9 cellular contexts compared by ENCODE assay signal in genomic region chr10:22648547-22648961, GRCh38.
DNase-seq lines count a peak whose midpoint lies in the region; ATAC-seq and TF ChIP-seq lines count a peak whose summit lies in the region.
"Had no signal": no experiment of that assay in that cellular context is flagged by ENCODE, and none has a peak within 500 bp of the region (broad histone marks: within the 10 kb centered on the region; RNA-seq: fewer than 3 reads in every experiment).

No MANE protein-coding gene starts in this region.

- TF ChIP-seq RAD21 in IMR-90 (IDR thresholded peaks at IDR 0.05; ENCODE audit: low read length) = no peak

- no peaks in the 10 kb centered on the region for H3K9me3 Mint-ChIP-seq in activated naive CD4-positive, alpha-beta T cell treated with anti-CD3 and anti-CD28 coated beads, Interleukin-2, amount 10 ng/mL, durations not matched to agents 7 days and 5 days
- no peaks in the 10 kb centered on the region for H3K9me3 Mint-ChIP-seq in endothelial cell (ENCODE audit: unreplicated experiment)
- no peaks in the 10 kb centered on the region for H3K9me3 Mint-ChIP-seq in stimulated activated naive CD8-positive, alpha-beta T cell treated with anti-CD3 and anti-CD28 coated beads, Interleukin-15, amount 100 ng/mL, for 72 hours

- peak overlapping the region; percentile 42; the same call in 1 of the 2 replicates for H4K5ac ChIP-seq in IMR-90 (ENCODE audit: low read depth, low read length)

- H3K9me1 ChIP-seq in IMR-90 (ENCODE audit: insufficient read depth, low read length) = peaks cover 12% of the 10 kb centered on the region

- no peak for DNase-seq in activated naive CD4-positive, alpha-beta T cell treated with anti-CD3 and anti-CD28 coated beads, Interleukin-2, amount 10 ng/mL, durations not matched to agents 7 days and 5 days
- no peak for DNase-seq in activated naive CD4-positive, alpha-beta T cell treated with Interleukin-2 at 50 U/mL for 16 hours
- DNase-seq in IMR-90 = peak; percentile 46
- DNase-seq in endothelial cell (ENCODE audit: low spot score) = no peak
- no peak for DNase-seq in stimulated activated naive CD8-positive, alpha-beta T cell treated with anti-CD3 and anti-CD28 coated beads, Interleukin-15, amount 100 ng/mL, for 72 hours
- DNase-seq in anterior cingulate cortex (lab: John Stamatoyannopoulos, UW) = no peak
- no peak for DNase-seq in GM19238 (ENCODE audit: insufficient read length, low spot score)

- BruUV-seq in IMR-90 (replicated peaks; lab: Mats Ljungman, UMichigan) = no TSS peak

- H2AK5ac ChIP-seq in IMR-90 (ENCODE audit: low read depth, low read length) = no peak overlapping the region

- H4K91ac ChIP-seq in IMR-90 (ENCODE audit: insufficient read depth, low read depth, low read length) = no peak overlapping the region

- H2BK20ac ChIP-seq in IMR-90 (ENCODE audit: low read depth, low read length) = no peak overlapping the region

- peaks cover 45 to 55% of the 10 kb centered on the region in 2 experiments for H3K79me1 ChIP-seq in IMR-90 (ENCODE audit: low read depth in 1 of 2, low read length in 2 of 2)

- no CpG with 5 or more reads among the region's 2 CpGs for WGBS in IMR-90 (ENCODE audit: extremely low coverage in 2 of 2, insufficient read length in 1 of 2), 2 experiments

- intact Hi-C loops in IMR-90 (cut with micrococcal nuclease) = no loop called here

- H3K27me3 Mint-ChIP-seq in activated naive CD4-positive, alpha-beta T cell treated with anti-CD3 and anti-CD28 coated beads, Interleukin-2, amount 10 ng/mL, durations not matched to agents 7 days and 5 days = no peaks in the 10 kb centered on the region
- peaks cover 3% of the 10 kb centered on the region for H3K27me3 Mint-ChIP-seq in endothelial cell (ENCODE audit: unreplicated experiment)
- no peaks in the 10 kb centered on the region for H3K27me3 Mint-ChIP-seq in stimulated activated naive CD8-positive, alpha-beta T cell treated with anti-CD3 and anti-CD28 coated beads, Interleukin-15, amount 100 ng/mL, for 72 hours

- no peaks in the 10 kb centered on the region for H3K36me3 ChIP-seq in IMR-90 (ENCODE audit: control insufficient read depth, insufficient read depth, low read length)

- peak overlapping the region in 1 of 2 experiments; percentile 4; a peak in 1 of 4 replicates for H4K8ac ChIP-seq in IMR-90 (ENCODE audit: low read depth in 2 of 2, low read length in 2 of 2)

- H3K36me3 Mint-ChIP-seq in activated naive CD4-positive, alpha-beta T cell treated with anti-CD3 and anti-CD28 coated beads, Interleukin-2, amount 10 ng/mL, durations not matched to agents 7 days and 5 days = peaks cover 59% of the 10 kb centered on the region
- H3K36me3 Mint-ChIP-seq in endothelial cell (ENCODE audit: low read depth, unreplicated experiment) = peaks cover 23% of the 10 kb centered on the region

- no peak overlapping the region for H3K4ac ChIP-seq in IMR-90 (ENCODE audit: low read depth, low read length)

- peak overlapping the region; percentile 87 for H3K4me2 ChIP-seq in IMR-90 (ENCODE audit: low read depth, low read length)

- peak overlapping the region; percentile 4; the same call in 1 of the 2 replicates for H3K23ac ChIP-seq in IMR-90 (ENCODE audit: low read depth, low read length)

- H3K27me3 ChIP-seq in IMR-90 (ENCODE audit: control insufficient read depth, insufficient read depth, low read length) = no peaks in the 10 kb centered on the region

- no peak overlapping the region for H2BK120ac ChIP-seq in IMR-90 (ENCODE audit: low read depth, low read length)

- H3K9ac ChIP-seq in IMR-90 (ENCODE audit: low read depth, low read length) = no peak overlapping the region

- in situ Hi-C loops in IMR-90 (cut with MboI; ENCODE audit: low sequenced_read_pairs) = no loop called here

- H3K27ac ChIP-seq in IMR-90 (ENCODE audit: insufficient read depth, low read length) = no peak overlapping the region
- H3K27ac ChIP-seq: RWPE1 had no signal

- no peaks in the 10 kb centered on the region for H3K9me3 ChIP-seq in IMR-90 (ENCODE audit: control insufficient read depth, insufficient read depth, low read length)

- H2AK9ac ChIP-seq in IMR-90 (replicated peaks; ENCODE audit: low read depth, low read length, poor library complexity) = no peak overlapping the region

- peak overlapping the region; percentile 93 for H3K27ac Mint-ChIP-seq in activated naive CD4-positive, alpha-beta T cell treated with anti-CD3 and anti-CD28 coated beads, Interleukin-2, amount 10 ng/mL, durations not matched to agents 7 days and 5 days
- peak overlapping the region; percentile 99 for H3K27ac Mint-ChIP-seq in endothelial cell (ENCODE audit: unreplicated experiment)
- peak overlapping the region; percentile 1 to 96 for H3K27ac Mint-ChIP-seq in stimulated activated naive CD8-positive, alpha-beta T cell treated with anti-CD3 and anti-CD28 coated beads, Interleukin-15, amount 100 ng/mL, for 72 hours

- peaks cover 8% of the 10 kb centered on the region; the same call in 1 of the 2 replicates for H4K20me1 ChIP-seq in IMR-90 (ENCODE audit: insufficient read depth, low read length)

- no peak for TF ChIP-seq POLR2A in IMR-90 (IDR thresholded peaks at IDR 0.05; ENCODE audit: low read depth, low read length)

- H3K14ac ChIP-seq in IMR-90 (replicated peaks; ENCODE audit: low read depth, low read length) = peak overlapping the region; percentile 19; the same call in 1 of the 2 replicates

- peaks cover 15% of the 10 kb centered on the region for H3K4me1 ChIP-seq in IMR-90 (ENCODE audit: control insufficient read depth, insufficient read depth, low read length)

- peaks cover 94% of the 10 kb centered on the region for H3K4me1 Mint-ChIP-seq in activated naive CD4-positive, alpha-beta T cell treated with anti-CD3 and anti-CD28 coated beads, Interleukin-2, amount 10 ng/mL, durations not matched to agents 7 days and 5 days
- peaks cover 87% of the 10 kb centered on the region for H3K4me1 Mint-ChIP-seq in endothelial cell (ENCODE audit: unreplicated experiment)
- H3K4me1 Mint-ChIP-seq in stimulated activated naive CD8-positive, alpha-beta T cell treated with anti-CD3 and anti-CD28 coated beads, Interleukin-15, amount 100 ng/mL, for 72 hours = peaks cover 95% of the 10 kb centered on the region

- H2AFZ ChIP-seq in IMR-90 (replicated peaks; ENCODE audit: low read length, poor library complexity) = no peak overlapping the region

- no peak overlapping the region for H2BK5ac ChIP-seq in IMR-90 (ENCODE audit: low read depth, low read length, poor library complexity, severe bottlenecking)

- H3K4me3 ChIP-seq in IMR-90 (ENCODE audit: insufficient read depth, low read depth, low read length) = peak overlapping the region; percentile 19; the same call in 1 of the 2 replicates

- CTCF ChIA-PET in activated naive CD4-positive, alpha-beta T cell treated with anti-CD3 and anti-CD28 coated beads, Interleukin-2, amount 10 ng/mL, durations not matched to agents 7 days and 5 days (lab: Charles Lee) = interaction anchor here (1.2 kb wide), 1 partner anchor 10 kb away, joined by 7 read pairs; no protein-coding TSS in a partner anchor
- CTCF ChIA-PET in IMR-90 (lab: Yijun Ruan, JAX) = interaction anchor here (0.7 kb wide), 1 partner anchor 10 kb away, joined by 3 read pairs; no protein-coding TSS in a partner anchor

- dilution Hi-C loops in IMR-90 (cut with HindIII; ENCODE audit: low sequenced_read_pairs, unreplicated experiment) = no loop called here

- H3K18ac ChIP-seq in IMR-90 (ENCODE audit: low read depth, low read length) = peak overlapping the region; percentile 54; the same call in 1 of the 2 replicates

- POLR2A ChIA-PET in IMR-90 (lab: Charles Lee; ENCODE audit: unreplicated experiment) = no interaction called here

- H3K56ac ChIP-seq in IMR-90 (ENCODE audit: extremely low read depth, insufficient read depth, low read length) = no peak overlapping the region

- H2BK15ac ChIP-seq in IMR-90 (ENCODE audit: low read depth, low read length) = no peak overlapping the region

- H3K4me3 Mint-ChIP-seq in activated naive CD4-positive, alpha-beta T cell treated with anti-CD3 and anti-CD28 coated beads, Interleukin-2, amount 10 ng/mL, durations not matched to agents 7 days and 5 days = peak overlapping the region; percentile 13
- no peak overlapping the region for H3K4me3 Mint-ChIP-seq in endothelial cell (ENCODE audit: unreplicated experiment)
- H3K4me3 Mint-ChIP-seq in stimulated activated naive CD8-positive, alpha-beta T cell treated with anti-CD3 and anti-CD28 coated beads, Interleukin-15, amount 100 ng/mL, for 72 hours = peak overlapping the region; percentile 85 to 86

- no peak for TF ChIP-seq CTCF in IMR-90 (conservative IDR thresholded peaks at IDR 0.05; ENCODE audit: low read depth, low read length)
- no peak for TF ChIP-seq CTCF in endothelial cell (IDR thresholded peaks at IDR 0.05; ENCODE audit: unreplicated experiment)

- ATAC-seq in IMR-90 (ENCODE audit: low read depth) (peak; percentile 72), HG02571 (IDR thresholded peaks at IDR 0.05; ENCODE audit: unreplicated experiment) (no peak)
- ATAC-seq in stimulated activated naive CD8-positive, alpha-beta T cell treated with anti-CD3 and anti-CD28 coated beads, Interleukin-15, amount 100 ng/mL, for 72 hours = no peak

TF ChIP-seq in IMR-90, 13 proteins besides CTCF, POLR2A, EP300 and RAD21 (continues in another document):
- TF ChIP-seq RFX5 (IDR thresholded peaks at IDR 0.05; ENCODE audit: low read depth, low read length) (no peak), MAZ (IDR thresholded peaks at IDR 0.05; ENCODE audit: borderline replicate concordance, low read depth, low read length) (no peak), RCOR1 (IDR thresholded peaks at IDR 0.05; ENCODE audit: insufficient replicate concordance, low read length) (no peak), MXI1 (IDR thresholded peaks at IDR 0.05; ENCODE audit: borderline replicate concordance, low read depth, low read length) (no peak), NFE2L2 (IDR thresholded peaks at IDR 0.05; ENCODE audit: low read depth, low read length) (no peak), SMC3 (IDR thresholded peaks at IDR 0.05; ENCODE audit: low read depth, low read length) (no peak), CHD1 (IDR thresholded peaks at IDR 0.05; ENCODE audit: low read depth, low read length) (no peak), BHLHE40 (IDR thresholded peaks at IDR 0.05; ENCODE audit: low read depth, low read length) (no peak), CEBPB (IDR thresholded peaks at IDR 0.05; ENCODE audit: low read depth, low read length) (no peak), FOS (IDR thresholded peaks at IDR 0.05; ENCODE audit: low read depth, low read length) (no peak), MAFK (IDR thresholded peaks at IDR 0.05; ENCODE audit: low read depth, low read length) (no peak)
- TF ChIP-seq, protein P1, sequence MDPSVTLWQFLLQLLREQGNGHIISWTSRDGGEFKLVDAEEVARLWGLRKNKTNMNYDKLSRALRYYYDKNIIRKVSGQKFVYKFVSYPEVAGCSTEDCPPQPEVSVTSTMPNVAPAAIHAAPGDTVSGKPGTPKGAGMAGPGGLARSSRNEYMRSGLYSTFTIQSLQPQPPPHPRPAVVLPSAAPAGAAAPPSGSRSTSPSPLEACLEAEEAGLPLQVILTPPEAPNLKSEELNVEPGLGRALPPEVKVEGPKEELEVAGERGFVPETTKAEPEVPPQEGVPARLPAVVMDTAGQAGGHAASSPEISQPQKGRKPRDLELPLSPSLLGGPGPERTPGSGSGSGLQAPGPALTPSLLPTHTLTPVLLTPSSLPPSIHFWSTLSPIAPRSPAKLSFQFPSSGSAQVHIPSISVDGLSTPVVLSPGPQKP (IDR thresholded peaks at IDR 0.05; ENCODE audit: borderline replicate concordance, low read depth, low read length) = no peak

Comparison
In these comparisons a context has a peak if more than half of its experiments do, and no peak if none do; other contexts are left out.
1. H3K27ac Mint-ChIP-seq: peak in every context shown above with its lines; median percentile 99 in endothelial cell; 93 in activated naive CD4-positive, alpha-beta T cell treated with anti-CD3 and anti-CD28 coated beads, Interleukin-2, amount 10 ng/mL, durations not matched to agents 7 days and 5 days; 48 in stimulated activated naive CD8-positive, alpha-beta T cell treated with anti-CD3 and anti-CD28 coated beads, Interleukin-15, amount 100 ng/mL, for 72 hours.